Comparison of ENCODE assay signal across 1 cellular context in the genomic region with DNA sequence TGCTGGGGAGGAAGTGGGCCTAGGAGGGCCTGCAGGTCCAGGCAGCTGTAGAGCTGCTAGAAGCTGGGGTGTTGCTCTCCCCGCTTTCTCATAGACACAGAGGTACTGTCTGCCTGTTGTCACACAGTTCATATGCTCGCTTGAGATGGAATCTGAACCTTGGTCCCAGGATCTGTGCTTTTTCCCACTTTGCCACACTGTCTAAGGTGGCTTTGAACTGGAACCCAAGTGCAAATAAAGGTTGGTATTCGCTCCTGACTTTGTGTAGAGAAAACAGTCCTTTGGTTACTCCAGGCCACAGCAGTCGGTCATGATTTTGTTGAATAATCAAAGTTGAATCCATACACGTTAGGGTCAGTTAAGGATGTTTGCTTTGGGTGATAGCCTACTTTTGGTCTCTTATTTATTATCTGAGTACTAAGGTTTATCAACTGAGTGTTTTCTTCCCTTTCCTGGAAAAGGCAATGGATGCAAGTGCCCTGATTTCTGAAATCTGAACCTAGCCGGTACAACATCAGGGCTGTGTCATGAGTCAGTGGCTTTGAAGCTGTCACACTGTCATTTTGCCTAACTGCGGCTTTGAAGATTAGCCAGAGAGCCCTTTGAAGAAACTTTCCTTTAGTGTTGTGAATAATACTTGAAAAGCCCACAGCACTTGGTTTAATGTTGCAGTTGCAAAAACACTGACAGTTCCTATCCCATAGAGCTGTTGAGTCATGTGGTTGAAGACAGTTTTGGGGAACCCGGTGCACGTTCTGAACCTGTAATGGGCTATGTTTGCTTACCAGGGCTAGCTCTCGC.
TF ChIP-seq lines count a peak whose summit lies in the region.

No MANE protein-coding gene starts in this region.

TF ChIP-seq in liver, 16 proteins besides CTCF, POLR2A, EP300 and RAD21 (continued from another document):
- TF ChIP-seq, protein P1, sequence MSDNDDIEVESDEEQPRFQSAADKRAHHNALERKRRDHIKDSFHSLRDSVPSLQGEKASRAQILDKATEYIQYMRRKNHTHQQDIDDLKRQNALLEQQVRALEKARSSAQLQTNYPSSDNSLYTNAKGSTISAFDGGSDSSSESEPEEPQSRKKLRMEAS (IDR thresholded peaks at IDR 0.05): no peak
- TF ChIP-seq GABPA (IDR thresholded peaks at IDR 0.05 in 1 of 2, conservative IDR thresholded peaks at IDR 0.05 in 1 of 2) (no peak), EGR1 (IDR thresholded peaks at IDR 0.05; ENCODE audit: low read depth in 2 of 2) (no peak), RXRA (IDR thresholded peaks at IDR 0.05) (peak; percentile 94), HNF4G (IDR thresholded peaks at IDR 0.05) (peak; percentile 84), YY1 (IDR thresholded peaks at IDR 0.05) (peak; percentile 65), FOXA2 (IDR thresholded peaks at IDR 0.05) (peak; percentile 86), NR2F2 (IDR thresholded peaks at IDR 0.05) (peak; percentile 26), FOXA1 (IDR thresholded peaks at IDR 0.05) (peak; percentile 73), JUND (IDR thresholded peaks at IDR 0.05) (peak; percentile 35 to 68), HNF4A (conservative IDR thresholded peaks at IDR 0.05) (peak; percentile 95 to 96)
- TF ChIP-seq, protein P2, sequence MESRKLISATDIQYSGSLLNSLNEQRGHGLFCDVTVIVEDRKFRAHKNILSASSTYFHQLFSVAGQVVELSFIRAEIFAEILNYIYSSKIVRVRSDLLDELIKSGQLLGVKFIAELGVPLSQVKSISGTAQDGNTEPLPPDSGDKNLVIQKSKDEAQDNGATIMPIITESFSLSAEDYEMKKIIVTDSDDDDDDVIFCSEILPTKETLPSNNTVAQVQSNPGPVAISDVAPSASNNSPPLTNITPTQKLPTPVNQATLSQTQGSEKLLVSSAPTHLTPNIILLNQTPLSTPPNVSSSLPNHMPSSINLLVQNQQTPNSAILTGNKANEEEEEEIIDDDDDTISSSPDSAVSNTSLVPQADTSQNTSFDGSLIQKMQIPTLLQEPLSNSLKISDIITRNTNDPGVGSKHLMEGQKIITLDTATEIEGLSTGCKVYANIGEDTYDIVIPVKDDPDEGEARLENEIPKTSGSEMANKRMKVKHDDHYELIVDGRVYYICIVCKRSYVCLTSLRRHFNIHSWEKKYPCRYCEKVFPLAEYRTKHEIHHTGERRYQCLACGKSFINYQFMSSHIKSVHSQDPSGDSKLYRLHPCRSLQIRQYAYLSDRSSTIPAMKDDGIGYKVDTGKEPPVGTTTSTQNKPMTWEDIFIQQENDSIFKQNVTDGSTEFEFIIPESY (IDR thresholded peaks at IDR 0.05): peak; percentile 68
